ENCODE assay signal across 4 cellular contexts in the genomic region with DNA sequence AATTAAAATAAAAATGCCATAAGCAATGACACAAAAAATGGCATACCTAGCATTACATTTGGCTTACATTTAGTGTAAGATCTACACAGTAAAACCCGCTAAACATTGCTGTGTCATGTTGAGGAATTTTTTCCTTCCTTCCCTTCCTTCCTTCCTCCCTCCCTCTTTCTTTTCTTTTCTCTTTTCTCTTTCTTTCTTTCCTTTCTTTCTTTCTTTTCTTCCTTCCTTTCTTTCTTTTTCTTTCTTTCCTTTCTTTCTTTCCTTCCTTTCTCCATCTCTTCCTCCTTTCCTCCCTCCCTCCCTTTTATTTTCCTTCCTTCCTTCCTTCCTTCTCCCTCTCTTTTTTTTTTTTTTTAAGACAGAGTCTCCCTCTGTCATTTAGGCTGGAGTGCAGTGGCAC. TPM values are rescaled to one million over a fixed set of nuclear protein-coding genes. Genes with fewer than 3 reads are reported as not detected.
"Had no signal": no experiment of that assay in that cellular context is flagged by ENCODE, and none has a peak within 500 bp of the region (broad histone marks: within the 10 kb centered on the region; RNA-seq: fewer than 3 reads in every experiment).

No MANE protein-coding gene starts in this region.

RNA-seq across cellular contexts. Expression of gene CYP2A6, which starts 11.8 kb away (rescaled TPM):
- total RNA-seq: HepG2, HT-29, HT1080 had no signal
- polyA plus RNA-seq: HepG2, IgD-negative memory B cell had no signal

RNA-seq across cellular contexts. Expression of gene CYP2A7, which starts 43.6 kb away (rescaled TPM):
- total RNA-seq: HepG2, HT-29, HT1080 had no signal
- polyA plus RNA-seq: HepG2, IgD-negative memory B cell had no signal
